Comparison of ENCODE assay signal across 19 cellular contexts in genomic region chr18:37554399-37554787, GRCh38. TPM values are rescaled to one million over a fixed set of nuclear protein-coding genes. Genes with fewer than 3 reads are reported as not detected.
DNase-seq lines count a peak whose midpoint lies in the region; ATAC-seq and TF ChIP-seq lines count a peak whose summit lies in the region.
"Had no signal": no experiment of that assay in that cellular context is flagged by ENCODE, and none has a peak within 500 bp of the region (broad histone marks: within the 10 kb centered on the region; RNA-seq: fewer than 3 reads in every experiment).

No MANE protein-coding gene starts in this region.

- no peaks in the 10 kb centered on the region for H4K20me1 ChIP-seq in GM23338 (replicated peaks; ENCODE audit: insufficient read depth)
- peaks cover 26% of the 10 kb centered on the region for H4K20me1 ChIP-seq in neural cell (ENCODE audit: insufficient read depth)

- H3K4me3 ChIP-seq in GM23338 (peak overlapping the region; percentile 47), iPS-15b (ENCODE audit: low read depth, low read length) (peak overlapping the region; percentile 35), neural cell (ENCODE audit: low read length) (peak overlapping the region; percentile 41)
- H3K4me3 ChIP-seq: PC-9 had no signal

- no peak for TF ChIP-seq RAD21 in neural cell (conservative IDR thresholded peaks at IDR 0.05)

- H3F3A ChIP-seq in GM23338 (replicated peaks; ENCODE audit: low read depth) (no peaks in the 10 kb centered on the region), neural cell (ENCODE audit: insufficient read depth, low read length, poor library complexity, severe bottlenecking) (no peaks in the 10 kb centered on the region)

- H3K79me2 ChIP-seq in GM23338 (replicated peaks; ENCODE audit: insufficient read depth): no peaks in the 10 kb centered on the region
- peaks cover 83% of the 10 kb centered on the region for H3K79me2 ChIP-seq in neural cell (replicated peaks; ENCODE audit: insufficient read depth, low read length)

- peak; percentile 96 for DNase-seq in GM23338 (ENCODE audit: low spot score)
- peak; percentile 39 for DNase-seq in NCI-H69 (lab: John Stamatoyannopoulos, UW)
- DNase-seq in stimulated activated CD4-positive, alpha-beta T cell treated with anti-CD3 and anti-CD28 coated beads, Interleukin-15, amount 100 ng/mL, for 24 hours: no peak
- no peak for DNase-seq in AG20443 (ENCODE audit: low spot score)
- DNase-seq in activated effector memory CD4-positive, alpha-beta T cell treated with anti-CD3 and anti-CD28 coated beads, Interleukin-2, amount 50 U/mL, for 16 hours: no peak
- no peak for DNase-seq in COLO668 (lab: John Stamatoyannopoulos, UW; ENCODE audit: unreplicated experiment)
- DNase-seq: AML-193, Caco-2, DMS153, HCEC 1CT, NCI-H1105, NCI-H187, NCI-H2171, NCI-H774, PC-9, SW 1271 had no signal

- H3K4me3 Mint-ChIP-seq in GM23338: peak overlapping the region; percentile 35

- H3K36me3 ChIP-seq in GM23338 (ENCODE audit: insufficient read depth) (no peaks in the 10 kb centered on the region), iPS-15b (ENCODE audit: control insufficient read depth, insufficient read depth, low read length) (no peaks in the 10 kb centered on the region), neural cell (ENCODE audit: insufficient read depth, low read length) (peaks cover 3% of the 10 kb centered on the region)

- H3K27me3 Mint-ChIP-seq in GM23338 (ENCODE audit: insufficient read depth, low read depth, poor library complexity): peaks cover 30% of the 10 kb centered on the region

- H3K9me2 ChIP-seq in GM23338 (ENCODE audit: insufficient read depth) (no peaks in the 10 kb centered on the region), neural cell (ENCODE audit: insufficient read depth, low read length) (no peaks in the 10 kb centered on the region)

- TF ChIP-seq EP300 in neural cell (conservative IDR thresholded peaks at IDR 0.05; ENCODE audit: poor library complexity, severe bottlenecking): peak; percentile 29

- TF ChIP-seq CTCF in GM23338 (conservative IDR thresholded peaks at IDR 0.05; ENCODE audit: low read depth in 2 of 2) (no peak), neural cell (IDR thresholded peaks at IDR 0.05; ENCODE audit: poor library complexity, severe bottlenecking) (no peak)

- no peaks in the 10 kb centered on the region for H3K36me3 Mint-ChIP-seq in GM23338 (ENCODE audit: low read depth)

- H3K9ac ChIP-seq in iPS-15b (ENCODE audit: low read depth, low read length) (no peak overlapping the region), neural cell (ENCODE audit: low read length) (no peak overlapping the region)

- H3K27ac ChIP-seq in GM23338 (ENCODE audit: low read depth) (no peak overlapping the region), neural cell (ENCODE audit: low read length) (peak overlapping the region; percentile 47)
- H3K27ac ChIP-seq: PC-9 had no signal

- peak; percentile 76 for ATAC-seq in GM23338

- peaks cover 23% of the 10 kb centered on the region for H3K4me1 Mint-ChIP-seq in GM23338

- H3K9me3 ChIP-seq in iPS-15b (ENCODE audit: control insufficient read depth, insufficient read depth, low read length): no peaks in the 10 kb centered on the region
- H3K9me3 ChIP-seq in neural cell (ENCODE audit: low read length): no peaks in the 10 kb centered on the region
- H3K9me3 ChIP-seq: Caco-2 had no signal

- H3K4me1 ChIP-seq in GM23338 (ENCODE audit: insufficient read depth) (peaks cover 15% of the 10 kb centered on the region; the same call in 1 of the 2 replicates), iPS-15b (ENCODE audit: control insufficient read depth, insufficient read depth, low read length) (peaks cover 5% of the 10 kb centered on the region)
- H3K4me1 ChIP-seq: Caco-2 had no signal

- H3K27me3 ChIP-seq in GM23338 (ENCODE audit: insufficient read depth) (peaks cover 49% of the 10 kb centered on the region), iPS-15b (ENCODE audit: control insufficient read depth, insufficient read depth, low read length) (peaks cover 55% of the 10 kb centered on the region), neural cell (ENCODE audit: insufficient read depth, low read depth, low read length) (no peaks in the 10 kb centered on the region)

- H3K9me3 Mint-ChIP-seq in GM23338: no peaks in the 10 kb centered on the region

- H3K4me2 ChIP-seq in GM23338 (peak overlapping the region; percentile 83), neural cell (ENCODE audit: low read length) (no peak overlapping the region)
- H3K4me2 ChIP-seq: PC-9 had no signal

- no peak overlapping the region for H3K27ac Mint-ChIP-seq in GM23338

- H2AFZ ChIP-seq in GM23338 (no peak overlapping the region), neural cell (ENCODE audit: low read depth, low read length) (no peak overlapping the region)
- H2AFZ ChIP-seq: PC-9 had no signal

TF ChIP-seq in GM23338, 12 proteins besides CTCF, POLR2A, EP300 and RAD21 (continues in another document):
- TF ChIP-seq POLR2AphosphoS5 (IDR thresholded peaks at IDR 0.05; ENCODE audit: low read depth): no peak

TF ChIP-seq in neural cell, 6 proteins besides CTCF, POLR2A, EP300 and RAD21:
- TF ChIP-seq TAF1 (IDR thresholded peaks at IDR 0.05; ENCODE audit: low read depth) (no peak), POLR2AphosphoS5 (IDR thresholded peaks at IDR 0.05) (peak; percentile 10), REST (IDR thresholded peaks at IDR 0.05; ENCODE audit: borderline replicate concordance) (no peak)

RNA-seq across cellular contexts. Expression of gene CELF4, which starts 11.2 kb away (rescaled TPM):
- total RNA-seq in GM23338 (2014; rRNA removed; shearing (Covaris generic)): 2.6 and 3.6 TPM in 2 replicates
- polyA plus RNA-seq in GM23338 (2016; fragmentation: Nextera tagmentation; extraction: Ambion mirVana): 6.7 and 8.3 TPM in 2 replicates
- polyA plus RNA-seq in neural cell: 191 and 206 TPM in 2 replicates
- 171 and 217 TPM in 2 replicates for polyA minus RNA-seq in neural cell
- total RNA-seq: SK-MEL-5 had no signal

Comparison
In these comparisons a context has a peak if more than half of its experiments do, and no peak if none do; other contexts are left out.
1. DNase-seq: peak in GM23338 (single experiment) and NCI-H69 (single experiment); none in stimulated activated CD4-positive, alpha-beta T cell treated with anti-CD3 and anti-CD28 coated beads, Interleukin-15, amount 100 ng/mL, for 24 hours (single experiment), AG20443 (single experiment), activated effector memory CD4-positive, alpha-beta T cell treated with anti-CD3 and anti-CD28 coated beads, Interleukin-2, amount 50 U/mL, for 16 hours (single experiment) and COLO668 (single experiment).
2. RNA of gene CELF4, which starts 11.2 kb away (polyA plus RNA-seq): 191 to 206 TPM in neural cell; 6.7 to 8.3 TPM in GM23338; every median in the first group is over 10 times any median in the second.
3. Peak in every context shown above with its lines, with median percentiles within 50 percentile points of each other: H3K4me3 ChIP-seq.